21 cellular contexts compared by ENCODE assay signal in genomic region chr10:84098667-84099066, GRCh38.
"Had no signal": no experiment of that assay in that cellular context is flagged by ENCODE, and none has a peak within 500 bp of the region (broad histone marks: within the 10 kb centered on the region; RNA-seq: fewer than 3 reads in every experiment).

No MANE protein-coding gene starts in this region.

- ATAC-seq: effector memory CD8-positive, alpha-beta T cell; esophagus mucosa; gastrocnemius medialis; heart right ventricle; left cardiac atrium; left lung; left ventricle myocardium superior; lower lobe of right lung; mucosa of descending colon; naive thymus-derived CD8-positive, alpha-beta T cell had no signal

- DNase-seq: cortex of kidney; effector CD8-positive, alpha-beta T cell; effector memory CD8-positive, alpha-beta T cell; endodermal cell; esophagus squamous epithelium; foreskin fibroblast; foreskin melanocyte; gastrocnemius medialis; glutamatergic neuron; head of caudate nucleus; heart right ventricle; hippocampal formation; left cardiac atrium; left lung; left ventricle myocardium superior; lower lobe of right lung; mesenchymal stem cell; mucosa of descending colon; naive B cell; naive thymus-derived CD8-positive, alpha-beta T cell had no signal
